ENCODE assay signal across 8 cellular contexts in genomic region chr21:37074546-37074945, GRCh38. TPM values are rescaled to one million over a fixed set of nuclear protein-coding genes. Genes with fewer than 3 reads are reported as not detected.
A peak's percentile ranks its signal among the peaks of the same experiment; 100 is the strongest.
DNase-seq lines count a peak whose midpoint lies in the region; ATAC-seq, FAIRE-seq and TF ChIP-seq lines count a peak whose summit lies in the region.

No MANE protein-coding gene starts in this region.

- H2AFZ ChIP-seq in IMR-90 (replicated peaks; ENCODE audit: low read length, poor library complexity), result no peak overlapping the region

- H3K4me3 Mint-ChIP-seq in naive thymus-derived CD8-positive, alpha-beta T cell, result peak overlapping the region; percentile 88 to 100 (median 97)

- no peaks in the 10 kb centered on the region for H3K27me3 Mint-ChIP-seq in naive thymus-derived CD8-positive, alpha-beta T cell

- peak overlapping the region; percentile 93; the same call in 1 of the 2 replicates for H3K23ac ChIP-seq in IMR-90 (ENCODE audit: low read depth, low read length)

- H3K27ac Mint-ChIP-seq in naive thymus-derived CD8-positive, alpha-beta T cell, result peak overlapping the region; percentile 93 to 99 (median 99)

- no peak overlapping the region for H4K91ac ChIP-seq in IMR-90 (ENCODE audit: insufficient read depth, low read depth, low read length)

- peaks cover 0 to 10% (median 2%) of the 10 kb centered on the region in 9 donors for H3K9me3 Mint-ChIP-seq in naive thymus-derived CD8-positive, alpha-beta T cell

- H4K20me1 ChIP-seq in BLaER1 (peaks cover 23% of the 10 kb centered on the region), IMR-90 (ENCODE audit: insufficient read depth, low read length) (peaks cover 55% of the 10 kb centered on the region)

- CTCF ChIA-PET in IMR-90 (lab: Yijun Ruan, JAX), result no interaction called here

- no peak for ATAC-seq in IMR-90 (ENCODE audit: low read depth)
- no peak for ATAC-seq in naive thymus-derived CD8-positive, alpha-beta T cell
- ATAC-seq in HG03280 (IDR thresholded peaks at IDR 0.05; ENCODE audit: unreplicated experiment), result no peak

- no peak overlapping the region for H3K18ac ChIP-seq in IMR-90 (ENCODE audit: low read depth, low read length)

- H3K27me3 ChIP-seq in BLaER1 (no peaks in the 10 kb centered on the region), IMR-90 (ENCODE audit: control insufficient read depth, insufficient read depth, low read length) (no peaks in the 10 kb centered on the region), bronchial epithelial cell (ENCODE audit: control insufficient read depth, insufficient read depth, low read length) (no peaks in the 10 kb centered on the region)

- no peak for TF ChIP-seq RAD21 in IMR-90 (IDR thresholded peaks at IDR 0.05; ENCODE audit: low read length)

- H3K9me1 ChIP-seq in IMR-90 (ENCODE audit: insufficient read depth, low read length), result peaks cover 13% of the 10 kb centered on the region; the same call in 1 of the 2 replicates

- intact Hi-C loops in IMR-90 (cut with micrococcal nuclease), result no loop called here

- H3K36me3 ChIP-seq in BLaER1 (no peaks in the 10 kb centered on the region; the same call in 1 of the 2 replicates), IMR-90 (ENCODE audit: control insufficient read depth, insufficient read depth, low read length) (no peaks in the 10 kb centered on the region), bronchial epithelial cell (ENCODE audit: control insufficient read depth, insufficient read depth, low read length) (no peaks in the 10 kb centered on the region)

- H4K8ac ChIP-seq in IMR-90 (ENCODE audit: low read depth in 2 of 2, low read length in 2 of 2), result no peak overlapping the region

- BruUV-seq in IMR-90 (replicated peaks; lab: Mats Ljungman, UMichigan), result no TSS peak

- peak overlapping the region; percentile 59; the same call in 1 of the 2 replicates for H3K14ac ChIP-seq in IMR-90 (replicated peaks; ENCODE audit: low read depth, low read length)

- in situ Hi-C loops in IMR-90 (cut with MboI; ENCODE audit: low sequenced_read_pairs), result no loop called here

- no peak overlapping the region for H2BK120ac ChIP-seq in IMR-90 (ENCODE audit: low read depth, low read length)

- TF ChIP-seq CTCF in IMR-90 (conservative IDR thresholded peaks at IDR 0.05; ENCODE audit: low read depth, low read length) (no peak), bronchial epithelial cell (IDR thresholded peaks at IDR 0.05; ENCODE audit: insufficient read depth, low read length, severe bottlenecking) (no peak)

- H3K27ac ChIP-seq in BLaER1 (peak overlapping the region; percentile 96), IMR-90 (ENCODE audit: insufficient read depth, low read length) (no peak overlapping the region)

- H3K4me2 ChIP-seq in BLaER1 (peak overlapping the region; percentile 93), IMR-90 (ENCODE audit: low read depth, low read length) (peak overlapping the region; percentile 95)

- H3K9me3 ChIP-seq in BLaER1, result peaks cover 22% of the 10 kb centered on the region
- H3K9me3 ChIP-seq in IMR-90 (ENCODE audit: control insufficient read depth, insufficient read depth, low read length), result no peaks in the 10 kb centered on the region

- POLR2A ChIA-PET in IMR-90 (lab: Charles Lee; ENCODE audit: unreplicated experiment), result no interaction called here
- POLR2A ChIA-PET in naive thymus-derived CD8-positive, alpha-beta T cell (lab: Charles Lee), result interaction anchor here (0.6 kb wide), 2 partner anchors 63 to 154 kb away, joined by 3 to 6 read pairs; no protein-coding TSS in a partner anchor

- no peak overlapping the region for H2AK5ac ChIP-seq in IMR-90 (ENCODE audit: low read depth, low read length)

- H3K4me3 ChIP-seq in BLaER1 (peak overlapping the region; percentile 91), IMR-90 (ENCODE audit: insufficient read depth, low read depth, low read length) (peak overlapping the region; percentile 92), bronchial epithelial cell (ENCODE audit: low read depth, low read length) (peak overlapping the region; percentile 68)

- peak overlapping the region; percentile 93; the same call in 1 of the 2 replicates for H3K4ac ChIP-seq in IMR-90 (ENCODE audit: low read depth, low read length)

- DNase-seq in IMR-90 (no peak), bronchial epithelial cell (ENCODE audit: low read depth) (no peak), GM19238 (ENCODE audit: insufficient read length, low spot score) (no peak), NCI-H1436 treated with DMSO at 0.1 percent for 48 hours (lab: John Stamatoyannopoulos, UW) (no peak)
- DNase-seq in naive thymus-derived CD8-positive, alpha-beta T cell, result no peak
- no peak for DNase-seq in activated CD4-positive, alpha-beta T cell treated with anti-CD3 and anti-CD28 coated beads for 48 hours

- H2BK20ac ChIP-seq in IMR-90 (ENCODE audit: low read depth, low read length), result no peak overlapping the region

- H3K56ac ChIP-seq in IMR-90 (ENCODE audit: extremely low read depth, insufficient read depth, low read length), result 0 out of 2 replicates have a peak overlapping the region, but pooled peaks have one; percentile 28

- H2AK9ac ChIP-seq in IMR-90 (replicated peaks; ENCODE audit: low read depth, low read length, poor library complexity), result no peak overlapping the region

- H3K9ac ChIP-seq in BLaER1, result peak overlapping the region; percentile 95
- peak overlapping the region; percentile 93 for H3K9ac ChIP-seq in IMR-90 (ENCODE audit: low read depth, low read length)

- no peak overlapping the region for H2BK5ac ChIP-seq in IMR-90 (ENCODE audit: low read depth, low read length, poor library complexity, severe bottlenecking)

- TF ChIP-seq POLR2A in IMR-90 (IDR thresholded peaks at IDR 0.05; ENCODE audit: low read depth, low read length), result no peak

- no peak for FAIRE-seq in bronchial epithelial cell (lab: Jason Lieb, UNC)

- WGBS in IMR-90 (ENCODE audit: extremely low coverage in 2 of 2, insufficient read length in 1 of 2), 2 experiments, result no CpG with 5 or more reads among the region's 9 CpGs

- peaks cover 2 to 13% (median 5%) of the 10 kb centered on the region in 3 donors for H3K36me3 Mint-ChIP-seq in naive thymus-derived CD8-positive, alpha-beta T cell

- peaks cover 37% of the 10 kb centered on the region for H3K4me1 ChIP-seq in BLaER1
- H3K4me1 ChIP-seq in IMR-90 (ENCODE audit: control insufficient read depth, insufficient read depth, low read length), result peaks cover 9% of the 10 kb centered on the region

- H2BK15ac ChIP-seq in IMR-90 (ENCODE audit: low read depth, low read length), result no peak overlapping the region

- peaks cover 27 to 73% (median 60%) of the 10 kb centered on the region in 4 donors for H3K4me1 Mint-ChIP-seq in naive thymus-derived CD8-positive, alpha-beta T cell

- no peak overlapping the region for H4K5ac ChIP-seq in IMR-90 (ENCODE audit: low read depth, low read length)

- peaks cover 11 to 54% of the 10 kb centered on the region in 2 experiments for H3K79me1 ChIP-seq in IMR-90 (ENCODE audit: low read depth in 1 of 2, low read length in 2 of 2)

- dilution Hi-C loops in IMR-90 (cut with HindIII; ENCODE audit: low sequenced_read_pairs, unreplicated experiment), result no loop called here

TF ChIP-seq in IMR-90, 13 proteins besides CTCF, POLR2A, EP300 and RAD21:
- TF ChIP-seq RFX5 (IDR thresholded peaks at IDR 0.05; ENCODE audit: low read depth, low read length) (no peak), MAZ (IDR thresholded peaks at IDR 0.05; ENCODE audit: borderline replicate concordance, low read depth, low read length) (no peak), SMC3 (IDR thresholded peaks at IDR 0.05; ENCODE audit: low read depth, low read length) (no peak), BHLHE40 (IDR thresholded peaks at IDR 0.05; ENCODE audit: low read depth, low read length) (no peak)
TF ChIP-seq in IMR-90: peak in this region for 0.

RNA-seq across cellular contexts. Expression of gene TTC3, which starts 1.5 kb away (rescaled TPM):
- total RNA-seq in IMR-90 (2012; rRNA removed) (293 and 332 TPM in 2 replicates), bronchial epithelial cell (64.1 and 90.3 TPM in 2 replicates)
- polyA plus RNA-seq in IMR-90 (2012; rRNA removed), result 87.8 and 96.7 TPM in 2 replicates
- polyA plus RNA-seq in IMR-90 (2012; cell fraction: cytosol; rRNA removed), result 32.2 and 56.2 TPM in 2 replicates
- 132 and 279 TPM in 2 replicates for polyA plus RNA-seq in IMR-90 (2012; cell fraction: nucleus; rRNA removed; ENCODE audit: low replicate concordance)
- total RNA-seq in naive thymus-derived CD8-positive, alpha-beta T cell, result 100 to 1,000 TPM; 159 to 169 TPM
- polyA plus RNA-seq in naive thymus-derived CD8-positive, alpha-beta T cell, result 100 to 1,000 TPM in 1 of 3 donors, 10 to 100 TPM in 2; 51.1 to 134 (median 69.8) TPM

RNA-seq across cellular contexts. Expression of gene PIGP, which starts 1.7 kb away (rescaled TPM):
- 4.1 and 5.6 TPM in 2 replicates for total RNA-seq in IMR-90 (2012; rRNA removed)
- 11.0 and 15.4 TPM in 2 replicates for polyA plus RNA-seq in IMR-90 (2012; rRNA removed)
- polyA plus RNA-seq in IMR-90 (2012; cell fraction: cytosol; rRNA removed), result 3.0 and 3.6 TPM in 2 replicates
- polyA plus RNA-seq in IMR-90 (2012; cell fraction: nucleus; rRNA removed; ENCODE audit: low replicate concordance), result 4.1 and 6.8 TPM in 2 replicates
- 3.2 and 4.0 TPM in 2 replicates for total RNA-seq in bronchial epithelial cell
- 10 to 100 TPM; 19.9 to 22.1 TPM for total RNA-seq in naive thymus-derived CD8-positive, alpha-beta T cell
- polyA plus RNA-seq in naive thymus-derived CD8-positive, alpha-beta T cell, result 10 to 100 TPM; 32.8 to 45.2 (median 38.3) TPM
